Comparison of ENCODE assay signal across 14 cellular contexts in genomic region chr17:63039342-63039741, GRCh38.
DNase-seq lines count a peak whose midpoint lies in the region; ATAC-seq, FAIRE-seq and TF ChIP-seq lines count a peak whose summit lies in the region.
"Had no signal": no experiment of that assay in that cellular context is flagged by ENCODE, and none has a peak within 500 bp of the region (broad histone marks: within the 10 kb centered on the region; RNA-seq: fewer than 3 reads in every experiment).

No MANE protein-coding gene starts in this region.

- H3K4me3 ChIP-seq in astrocyte (ENCODE audit: insufficient read depth, low read depth, low read length) (no peak overlapping the region), osteoblast (ENCODE audit: insufficient read depth, low read length) (no peak overlapping the region)
- H3K4me3 ChIP-seq: lung, suprapubic skin had no signal

- H3K27ac Mint-ChIP-seq in astrocyte (ENCODE audit: unreplicated experiment): no peak overlapping the region
- H3K27ac Mint-ChIP-seq: activated naive CD4-positive, alpha-beta T cell treated with anti-CD3 and anti-CD28 coated beads, Interleukin-2, amount 50 U/mL, for 24 hours had no signal

- no peaks in the 10 kb centered on the region for H3K27me3 ChIP-seq in astrocyte (ENCODE audit: insufficient read depth, low read length)
- H3K27me3 ChIP-seq in osteoblast (ENCODE audit: insufficient read depth, low read length): no peaks in the 10 kb centered on the region
- H3K27me3 ChIP-seq: suprapubic skin had no signal

- H3K4me2 ChIP-seq in astrocyte (ENCODE audit: low read length) (peak overlapping the region; percentile 72), osteoblast (ENCODE audit: insufficient read depth, low read length) (peak overlapping the region; percentile 8)

- no peak overlapping the region for H3K4me3 Mint-ChIP-seq in astrocyte (ENCODE audit: unreplicated experiment)
- H3K4me3 Mint-ChIP-seq: activated naive CD4-positive, alpha-beta T cell treated with anti-CD3 and anti-CD28 coated beads, Interleukin-2, amount 50 U/mL, for 24 hours had no signal

- H3K9ac ChIP-seq in astrocyte (ENCODE audit: low read length): peak overlapping the region; percentile 15

- no peaks in the 10 kb centered on the region for H3K27me3 Mint-ChIP-seq in astrocyte (ENCODE audit: low read depth, unreplicated experiment)
- H3K27me3 Mint-ChIP-seq: activated naive CD4-positive, alpha-beta T cell treated with anti-CD3 and anti-CD28 coated beads, Interleukin-2, amount 50 U/mL, for 24 hours had no signal

- no peak for FAIRE-seq in astrocyte (lab: Jason Lieb, UNC)

- TF ChIP-seq CTCF in astrocyte (IDR thresholded peaks at IDR 0.05; ENCODE audit: insufficient read depth, low read depth, low read length): no peak
- no peak for TF ChIP-seq CTCF in osteoblast (IDR thresholded peaks at IDR 0.05; ENCODE audit: extremely low read depth, low read depth, low read length)

- H3K79me2 ChIP-seq in astrocyte (ENCODE audit: insufficient read depth, low read length): peaks cover 99% of the 10 kb centered on the region
- peaks cover 69% of the 10 kb centered on the region for H3K79me2 ChIP-seq in osteoblast (ENCODE audit: insufficient read depth, low read length)

- peaks cover 32% of the 10 kb centered on the region for H3K4me1 ChIP-seq in astrocyte (ENCODE audit: insufficient read depth, low read length)
- H3K4me1 ChIP-seq in osteoblast (ENCODE audit: insufficient read depth, low read length): peaks cover 20% of the 10 kb centered on the region
- H3K4me1 ChIP-seq: suprapubic skin had no signal

- H4K20me1 ChIP-seq in astrocyte (ENCODE audit: insufficient read depth, low read length): peaks cover 26% of the 10 kb centered on the region
- peaks cover 37% of the 10 kb centered on the region for H4K20me1 ChIP-seq in osteoblast (ENCODE audit: insufficient read depth, low read length)

- TF ChIP-seq POLR2A in erythroblast (IDR thresholded peaks at IDR 0.05; ENCODE audit: low read length): no peak

- no peaks in the 10 kb centered on the region for H3K9me3 Mint-ChIP-seq in astrocyte (ENCODE audit: unreplicated experiment)
- H3K9me3 Mint-ChIP-seq: activated naive CD4-positive, alpha-beta T cell treated with anti-CD3 and anti-CD28 coated beads, Interleukin-2, amount 50 U/mL, for 24 hours had no signal

- H3K36me3 ChIP-seq in astrocyte (ENCODE audit: insufficient read depth, low read length) (no peaks in the 10 kb centered on the region), osteoblast (ENCODE audit: insufficient read depth, low read length) (no peaks in the 10 kb centered on the region)
- H3K36me3 ChIP-seq: suprapubic skin had no signal

- H3K27ac ChIP-seq in astrocyte (ENCODE audit: low read depth, low read length) (no peak overlapping the region), osteoblast (ENCODE audit: low read depth, low read length) (no peak overlapping the region)
- H3K27ac ChIP-seq: suprapubic skin had no signal

- peaks cover 7% of the 10 kb centered on the region for H3K36me3 Mint-ChIP-seq in astrocyte (ENCODE audit: low read depth, unreplicated experiment)
- H3K36me3 Mint-ChIP-seq: activated naive CD4-positive, alpha-beta T cell treated with anti-CD3 and anti-CD28 coated beads, Interleukin-2, amount 50 U/mL, for 24 hours had no signal

- H3K4me1 Mint-ChIP-seq in astrocyte (ENCODE audit: low read depth, unreplicated experiment): peaks cover 27% of the 10 kb centered on the region

- no peaks in the 10 kb centered on the region for H3K9me3 ChIP-seq in astrocyte (ENCODE audit: insufficient read depth, low read depth, low read length)
- H3K9me3 ChIP-seq in osteoblast (ENCODE audit: low read depth, low read length): no peaks in the 10 kb centered on the region
- H3K9me3 ChIP-seq: suprapubic skin had no signal

- H2AFZ ChIP-seq in astrocyte (ENCODE audit: low read depth, low read length) (no peak overlapping the region), osteoblast (ENCODE audit: low read length) (no peak overlapping the region)

- no peak for ATAC-seq in GM18502 (IDR thresholded peaks at IDR 0.05; ENCODE audit: poor library complexity, unreplicated experiment)

- DNase-seq in NCI-H2107 treated with DMSO at 0.1 percent for 48 hours (lab: John Stamatoyannopoulos, UW; ENCODE audit: unreplicated experiment) (peak; percentile 73), NCI-H2107 (lab: John Stamatoyannopoulos, UW) (no peak), NCI-H345 (lab: John Stamatoyannopoulos, UW) (peak; percentile 68), astrocyte (ENCODE audit: low read depth) (no peak), osteoblast (ENCODE audit: insufficient read length, low spot score, missing footprints) (no peak), NCI-H2196 (lab: John Stamatoyannopoulos, UW; ENCODE audit: unreplicated experiment) (no peak), erythroblast (lab: John Stamatoyannopoulos, UW) (no peak)
- DNase-seq: activated CD4-positive, alpha-beta T cell treated with anti-CD3 and anti-CD28 coated beads for 48 hours; cortex of kidney; EL had no signal

Comparison
In these comparisons a context has a peak if more than half of its experiments do, and no peak if none do; other contexts are left out.
1. DNase-seq: peak in NCI-H2107 treated with DMSO at 0.1 percent for 48 hours (single experiment) and NCI-H345 (single experiment); none in NCI-H2107 (single experiment), astrocyte (single experiment), osteoblast (single experiment), NCI-H2196 (single experiment) and erythroblast (0 of 2).